In the genomic region with DNA sequence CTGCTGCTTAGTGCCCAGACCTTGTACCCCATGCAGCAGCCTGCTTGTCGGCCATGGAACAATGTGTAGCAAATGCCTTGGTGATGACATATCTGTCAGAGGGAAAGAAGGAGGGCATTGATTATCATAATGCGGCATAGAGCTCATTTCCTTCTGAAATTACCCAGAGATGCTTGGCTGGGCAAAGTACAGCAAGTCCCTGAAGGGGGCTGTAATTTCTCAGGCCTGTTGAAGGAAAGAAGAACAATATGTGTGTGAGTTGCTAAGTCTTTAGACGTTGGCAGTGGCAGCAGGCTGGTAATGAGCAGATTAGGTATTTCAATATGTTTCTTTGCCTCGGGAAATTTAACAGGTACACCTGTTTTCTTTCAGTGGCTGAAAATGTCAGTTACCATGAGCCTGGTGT, we compare ENCODE assay signal across 21 cellular contexts.
DNase-seq lines count a peak whose midpoint lies in the region; ATAC-seq, FAIRE-seq and TF ChIP-seq lines count a peak whose summit lies in the region.
"Had no signal": no experiment of that assay in that cellular context is flagged by ENCODE, and none has a peak within 500 bp of the region (broad histone marks: within the 10 kb centered on the region; RNA-seq: fewer than 3 reads in every experiment).

No MANE protein-coding gene starts in this region.

- WGBS in IMR-90 (ENCODE audit: extremely low coverage in 2 of 2, insufficient read length in 1 of 2), 2 experiments: 72% methylated on average over 2 of the region's 4 CpGs; no CpG with 5 or more reads in 1 of the 2 experiments

- no peak overlapping the region for H2AFZ ChIP-seq in IMR-90 (replicated peaks; ENCODE audit: low read length, poor library complexity)
- H2AFZ ChIP-seq in astrocyte (ENCODE audit: low read depth, low read length): peak overlapping the region; percentile 30

- H3K9ac ChIP-seq in IMR-90 (ENCODE audit: low read depth, low read length) (no peak overlapping the region), astrocyte (ENCODE audit: low read length) (peak overlapping the region; percentile 29), skeletal muscle satellite cell (ENCODE audit: low read depth, low read length) (peak overlapping the region; percentile 68)

- H3K4me3 ChIP-seq in IMR-90 (ENCODE audit: insufficient read depth, low read depth, low read length) (no peak overlapping the region), astrocyte (ENCODE audit: insufficient read depth, low read depth, low read length) (no peak overlapping the region), skeletal muscle satellite cell (ENCODE audit: low read length) (no peak overlapping the region), Caco-2 (ENCODE audit: low read depth, low read length) (no peak overlapping the region)
- H3K4me3 ChIP-seq: lower lobe of right lung, right lobe of liver, testis had no signal

- no peaks in the 10 kb centered on the region for H3K36me3 ChIP-seq in IMR-90 (ENCODE audit: control insufficient read depth, insufficient read depth, low read length)
- no peaks in the 10 kb centered on the region for H3K36me3 ChIP-seq in astrocyte (ENCODE audit: insufficient read depth, low read length)
- H3K36me3 ChIP-seq in skeletal muscle satellite cell (ENCODE audit: insufficient read depth, low read length): no peaks in the 10 kb centered on the region
- H3K36me3 ChIP-seq in Caco-2 (ENCODE audit: control insufficient read depth, insufficient read depth, low read length): no peaks in the 10 kb centered on the region
- H3K36me3 ChIP-seq: BE2C, lower lobe of right lung, right lobe of liver had no signal

- H3K9me1 ChIP-seq in IMR-90 (ENCODE audit: insufficient read depth, low read length): peaks cover 17% of the 10 kb centered on the region

- H2AK5ac ChIP-seq in IMR-90 (ENCODE audit: low read depth, low read length): peak overlapping the region; percentile 80

- no peak overlapping the region; the same call in 1 of the 2 replicates for H4K5ac ChIP-seq in IMR-90 (ENCODE audit: low read depth, low read length)

- H3K4ac ChIP-seq in IMR-90 (ENCODE audit: low read depth, low read length): peak overlapping the region; percentile 37; the same call in 1 of the 2 replicates

- TF ChIP-seq RAD21 in IMR-90 (IDR thresholded peaks at IDR 0.05; ENCODE audit: low read length): no peak

- H3K9me3 Mint-ChIP-seq in astrocyte (ENCODE audit: unreplicated experiment): no peaks in the 10 kb centered on the region
- no peaks in the 10 kb centered on the region for H3K9me3 Mint-ChIP-seq in Caco-2 (ENCODE audit: unreplicated experiment)
- no peaks in the 10 kb centered on the region for H3K9me3 Mint-ChIP-seq in natural killer cell
- H3K9me3 Mint-ChIP-seq: activated CD4-positive, alpha-beta memory T cell treated with anti-CD3 and anti-CD28 coated beads, Interleukin-2, amount 10 ng/mL, durations not matched to agents 7 days and 5 days; central memory CD8-positive, alpha-beta T cell; natural killer cell treated with Interleukin-12 subunit alpha and Interleukin-12 subunit beta and Interleukin-15 and Interleukin-18, amount 100 ng/mL, for 72 hours had no signal

- peak overlapping the region in 1 of 2 experiments; percentile 48; a peak in 1 of 4 replicates for H4K8ac ChIP-seq in IMR-90 (ENCODE audit: low read depth in 2 of 2, low read length in 2 of 2)

- ATAC-seq in IMR-90 (ENCODE audit: low read depth) (no peak), natural killer cell (no peak)
- ATAC-seq: activated T-cell treated with anti-CD3 and anti-CD28 coated beads, Interleukin-2, amount 50 U/mL, for 72 hours; lower lobe of right lung; natural killer cell treated with Interleukin-12 subunit alpha and Interleukin-12 subunit beta and Interleukin-15 and Interleukin-18, amount 100 ng/mL, for 72 hours; Panc1; right lobe of liver had no signal

- H3K27me3 ChIP-seq in IMR-90 (ENCODE audit: control insufficient read depth, insufficient read depth, low read length): no peaks in the 10 kb centered on the region
- no peaks in the 10 kb centered on the region for H3K27me3 ChIP-seq in astrocyte (ENCODE audit: insufficient read depth, low read length)
- H3K27me3 ChIP-seq in skeletal muscle satellite cell (ENCODE audit: control insufficient read depth, insufficient read depth, low read length): no peaks in the 10 kb centered on the region
- H3K27me3 ChIP-seq in Caco-2 (replicated peaks; ENCODE audit: control insufficient read depth, insufficient read depth, low read length): no peaks in the 10 kb centered on the region
- H3K27me3 ChIP-seq: BE2C, right lobe of liver, testis had no signal

- FAIRE-seq in astrocyte (lab: Jason Lieb, UNC): no peak
- FAIRE-seq: GM18507 had no signal

- peaks cover 14% of the 10 kb centered on the region for H3K4me1 ChIP-seq in IMR-90 (ENCODE audit: control insufficient read depth, insufficient read depth, low read length)
- H3K4me1 ChIP-seq in astrocyte (ENCODE audit: insufficient read depth, low read length): peaks cover 28% of the 10 kb centered on the region
- peaks cover 61% of the 10 kb centered on the region for H3K4me1 ChIP-seq in skeletal muscle satellite cell (ENCODE audit: control insufficient read depth, insufficient read depth, low read length)
- peaks cover 2% of the 10 kb centered on the region; the same call in 1 of the 2 replicates for H3K4me1 ChIP-seq in Caco-2
- H3K4me1 ChIP-seq: right lobe of liver had no signal

- no peak overlapping the region for H3K18ac ChIP-seq in IMR-90 (ENCODE audit: low read depth, low read length)

- TF ChIP-seq POLR2A in IMR-90 (IDR thresholded peaks at IDR 0.05; ENCODE audit: low read depth, low read length): no peak

- peak overlapping the region; percentile 28 for H2BK120ac ChIP-seq in IMR-90 (ENCODE audit: low read depth, low read length)

- H4K20me1 ChIP-seq in IMR-90 (ENCODE audit: insufficient read depth, low read length): no peaks in the 10 kb centered on the region
- no peaks in the 10 kb centered on the region for H4K20me1 ChIP-seq in astrocyte (ENCODE audit: insufficient read depth, low read length)

- H4K91ac ChIP-seq in IMR-90 (ENCODE audit: insufficient read depth, low read depth, low read length): no peak overlapping the region; the same call in 1 of the 2 replicates

- intact Hi-C loops in IMR-90 (cut with micrococcal nuclease): no loop called here
- intact Hi-C loops in Caco-2 (cut with micrococcal nuclease; ENCODE audit: unreplicated experiment): no loop called here
- intact Hi-C loops in natural killer cell (cut with micrococcal nuclease): no loop called here

- H3K27ac Mint-ChIP-seq in astrocyte (ENCODE audit: unreplicated experiment) (no peak overlapping the region), Caco-2 (ENCODE audit: unreplicated experiment) (no peak overlapping the region), natural killer cell (no peak overlapping the region)
- H3K27ac Mint-ChIP-seq: activated CD4-positive, alpha-beta memory T cell treated with anti-CD3 and anti-CD28 coated beads, Interleukin-2, amount 10 ng/mL, durations not matched to agents 7 days and 5 days; activated T-cell treated with anti-CD3 and anti-CD28 coated beads, Interleukin-2, amount 50 U/mL, for 72 hours had no signal

- H3K56ac ChIP-seq in IMR-90 (ENCODE audit: extremely low read depth, insufficient read depth, low read length): no peak overlapping the region

- no peak for DNase-seq in IMR-90
- peak; percentile 50 for DNase-seq in astrocyte (ENCODE audit: low read depth)
- DNase-seq in left kidney (ENCODE audit: low read depth, low spot score): peak; percentile 60
- DNase-seq in NCI-H146 treated with DMSO at 0.1 percent for 48 hours (lab: John Stamatoyannopoulos, UW; ENCODE audit: unreplicated experiment): no peak
- no peak for DNase-seq in Caco-2
- DNase-seq in natural killer cell: no peak
- DNase-seq: activated CD4-positive, alpha-beta memory T cell treated with anti-CD3 and anti-CD28 coated beads, Interleukin-2, amount 10 ng/mL, durations not matched to agents 7 days and 5 days; activated T-cell treated with anti-CD3 and anti-CD28 coated beads, Interleukin-2, amount 50 U/mL, for 72 hours; BE2C; effector memory CD4-positive, alpha-beta T cell; lower lobe of right lung; NCI-H82; right lobe of liver; stimulated activated CD4-positive, alpha-beta T cell treated with anti-CD3 and anti-CD28 coated beads, Interleukin-4, amount 100 ng/mL, for 1 hour; testis had no signal

- H3K14ac ChIP-seq in IMR-90 (replicated peaks; ENCODE audit: low read depth, low read length): peak overlapping the region; percentile 81

- TF ChIP-seq CTCF in IMR-90 (conservative IDR thresholded peaks at IDR 0.05; ENCODE audit: low read depth, low read length) (no peak), astrocyte (IDR thresholded peaks at IDR 0.05; ENCODE audit: insufficient read depth, low read depth, low read length) (no peak), Caco-2 (IDR thresholded peaks at IDR 0.05; ENCODE audit: insufficient read depth in 1 of 2, low read depth in 1 of 2, low read length in 1 of 2, severe bottlenecking in 1 of 2, unreplicated experiment in 1 of 2) (no peak), natural killer cell (IDR thresholded peaks at IDR 0.05) (no peak)

- BruUV-seq in IMR-90 (replicated peaks; lab: Mats Ljungman, UMichigan) (no TSS peak), Caco-2 (replicated peaks; lab: Mats Ljungman, UMichigan) (no TSS peak)

- peak overlapping the region; percentile 85; the same call in 1 of the 3 replicates for H2BK15ac ChIP-seq in IMR-90 (ENCODE audit: low read depth, low read length)

- CTCF ChIA-PET in IMR-90 (lab: Yijun Ruan, JAX): no interaction called here
- CTCF ChIA-PET in Caco-2 (lab: Charles Lee): interaction anchor here (1.0 kb wide), 1 partner anchor 296 kb away, joined by 3 read pairs; no protein-coding TSS in a partner anchor

- no peak overlapping the region for H2AK9ac ChIP-seq in IMR-90 (replicated peaks; ENCODE audit: low read depth, low read length, poor library complexity)

- in situ Hi-C loops in IMR-90 (cut with MboI; ENCODE audit: low sequenced_read_pairs): no loop called here

- H3K9me3 ChIP-seq in IMR-90 (ENCODE audit: control insufficient read depth, insufficient read depth, low read length) (no peaks in the 10 kb centered on the region), astrocyte (ENCODE audit: insufficient read depth, low read depth, low read length) (no peaks in the 10 kb centered on the region), skeletal muscle satellite cell (replicated peaks; ENCODE audit: low read length) (no peaks in the 10 kb centered on the region), Caco-2 (no peaks in the 10 kb centered on the region)
- H3K9me3 ChIP-seq: BE2C, lower lobe of right lung, right lobe of liver, testis had no signal

- no peak overlapping the region for H3K4me3 Mint-ChIP-seq in astrocyte (ENCODE audit: unreplicated experiment)
- H3K4me3 Mint-ChIP-seq in Caco-2 (ENCODE audit: unreplicated experiment): no peak overlapping the region
- H3K4me3 Mint-ChIP-seq in natural killer cell: no peak overlapping the region
- H3K4me3 Mint-ChIP-seq: activated CD4-positive, alpha-beta memory T cell treated with anti-CD3 and anti-CD28 coated beads, Interleukin-2, amount 10 ng/mL, durations not matched to agents 7 days and 5 days; activated T-cell treated with anti-CD3 and anti-CD28 coated beads, Interleukin-2, amount 50 U/mL, for 72 hours; central memory CD8-positive, alpha-beta T cell; natural killer cell treated with Interleukin-12 subunit alpha and Interleukin-12 subunit beta and Interleukin-15 and Interleukin-18, amount 100 ng/mL, for 72 hours had no signal

- H3K27ac ChIP-seq in IMR-90 (ENCODE audit: insufficient read depth, low read length) (no peak overlapping the region; the same call in 1 of the 2 replicates), astrocyte (ENCODE audit: low read depth, low read length) (peak overlapping the region; percentile 66)
- H3K27ac ChIP-seq: lower lobe of right lung, right lobe of liver, testis, VCaP had no signal

- POLR2A ChIA-PET in IMR-90 (lab: Charles Lee; ENCODE audit: unreplicated experiment): no interaction called here
- POLR2A ChIA-PET in Caco-2 (lab: Charles Lee): no interaction called here

- no peaks in the 10 kb centered on the region for H3K27me3 Mint-ChIP-seq in astrocyte (ENCODE audit: low read depth, unreplicated experiment)
- H3K27me3 Mint-ChIP-seq in Caco-2 (ENCODE audit: insufficient read depth, unreplicated experiment): no peaks in the 10 kb centered on the region
- H3K27me3 Mint-ChIP-seq in natural killer cell (ENCODE audit: low read depth in 2 of 2): no peaks in the 10 kb centered on the region
- H3K27me3 Mint-ChIP-seq: activated CD4-positive, alpha-beta memory T cell treated with anti-CD3 and anti-CD28 coated beads, Interleukin-2, amount 10 ng/mL, durations not matched to agents 7 days and 5 days; central memory CD8-positive, alpha-beta T cell; natural killer cell treated with Interleukin-12 subunit alpha and Interleukin-12 subunit beta and Interleukin-15 and Interleukin-18, amount 100 ng/mL, for 72 hours had no signal

- dilution Hi-C loops in IMR-90 (cut with HindIII; ENCODE audit: low sequenced_read_pairs, unreplicated experiment): no loop called here

- H3K36me3 Mint-ChIP-seq in astrocyte (ENCODE audit: low read depth, unreplicated experiment) (no peaks in the 10 kb centered on the region), Caco-2 (ENCODE audit: insufficient read depth, unreplicated experiment) (peaks cover 27% of the 10 kb centered on the region), natural killer cell (no peaks in the 10 kb centered on the region)

- H3K4me1 Mint-ChIP-seq in astrocyte (ENCODE audit: low read depth, unreplicated experiment): peaks cover 21% of the 10 kb centered on the region
- no peaks in the 10 kb centered on the region for H3K4me1 Mint-ChIP-seq in Caco-2 (ENCODE audit: low read depth, unreplicated experiment)
- peaks cover 42 to 49% of the 10 kb centered on the region in 2 donors for H3K4me1 Mint-ChIP-seq in natural killer cell

- peak overlapping the region; percentile 17; the same call in 1 of the 2 replicates for H2BK20ac ChIP-seq in IMR-90 (ENCODE audit: low read depth, low read length)

- H2BK5ac ChIP-seq in IMR-90 (ENCODE audit: low read depth, low read length, poor library complexity, severe bottlenecking): peak overlapping the region; percentile 39

- peaks cover 3 to 18% of the 10 kb centered on the region in 2 experiments; a peak in 3 of 4 replicates for H3K79me1 ChIP-seq in IMR-90 (ENCODE audit: low read depth in 1 of 2, low read length in 2 of 2)

- peak overlapping the region; percentile 7; the same call in 1 of the 2 replicates for H3K23ac ChIP-seq in IMR-90 (ENCODE audit: low read depth, low read length)

- H3K79me2 ChIP-seq in astrocyte (ENCODE audit: insufficient read depth, low read length): no peaks in the 10 kb centered on the region

- H3K4me2 ChIP-seq in IMR-90 (ENCODE audit: low read depth, low read length): no peak overlapping the region
- H3K4me2 ChIP-seq in astrocyte (ENCODE audit: low read length): peak overlapping the region; percentile 59
- peak overlapping the region; percentile 2 for H3K4me2 ChIP-seq in skeletal muscle satellite cell (ENCODE audit: low read length)

Comparison
In these comparisons a context has a peak if more than half of its experiments do, and no peak if none do; other contexts are left out.
1. DNase-seq: peak in astrocyte (single experiment) and left kidney (single experiment); none in IMR-90 (single experiment), NCI-H146 treated with DMSO at 0.1 percent for 48 hours (single experiment), Caco-2 (0 of 2) and natural killer cell (single experiment).